15 cellular contexts compared by ENCODE assay signal in genomic region chr3:124628865-124629264, GRCh38.
"Had no signal": no experiment of that assay in that cellular context is flagged by ENCODE, and none has a peak within 500 bp of the region (broad histone marks: within the 10 kb centered on the region; RNA-seq: fewer than 3 reads in every experiment).

No MANE protein-coding gene starts in this region.

- DNase-seq: effector CD4-positive, alpha-beta T cell; endodermal cell; erythroblast; foreskin keratinocyte; kidney; left cardiac atrium; natural killer cell; nucleus accumbens; ovary; stimulated activated CD4-positive, alpha-beta T cell treated with anti-CD3 and anti-CD28 coated beads, Interleukin-2, amount 100 ng/mL, for 48 hours; upper lobe of left lung; uterus had no signal

- FAIRE-seq: endothelial cell of umbilical vein, kidney had no signal

- H3K36me3 Mint-ChIP-seq: natural killer cell; stimulated activated effector memory CD8-positive, alpha-beta T cell treated with anti-CD3 and anti-CD28 coated beads, Interleukin-12 subunit alpha, Interleukin-12 subunit beta, amount 100 ng/mL, for 72 hours had no signal

- H3K9me3 Mint-ChIP-seq: endodermal cell; natural killer cell; neural progenitor cell; stimulated activated effector memory CD8-positive, alpha-beta T cell treated with anti-CD3 and anti-CD28 coated beads, Interleukin-12 subunit alpha, Interleukin-12 subunit beta, amount 100 ng/mL, for 72 hours had no signal

- H3K27ac Mint-ChIP-seq: endodermal cell; natural killer cell; neural progenitor cell; stimulated activated effector memory CD8-positive, alpha-beta T cell treated with anti-CD3 and anti-CD28 coated beads, Interleukin-12 subunit alpha, Interleukin-12 subunit beta, amount 100 ng/mL, for 72 hours had no signal

- ATAC-seq: foreskin keratinocyte; left cardiac atrium; natural killer cell; stimulated activated effector memory CD8-positive, alpha-beta T cell treated with anti-CD3 and anti-CD28 coated beads, Interleukin-12 subunit alpha, Interleukin-12 subunit beta, amount 100 ng/mL, for 72 hours had no signal

- H3K4me3 Mint-ChIP-seq: endodermal cell; natural killer cell; neural progenitor cell; stimulated activated effector memory CD8-positive, alpha-beta T cell treated with anti-CD3 and anti-CD28 coated beads, Interleukin-12 subunit alpha, Interleukin-12 subunit beta, amount 100 ng/mL, for 72 hours had no signal

- H3K4me1 Mint-ChIP-seq: stimulated activated effector memory CD8-positive, alpha-beta T cell treated with anti-CD3 and anti-CD28 coated beads, Interleukin-12 subunit alpha, Interleukin-12 subunit beta, amount 100 ng/mL, for 72 hours had no signal
